10 cellular contexts compared by ENCODE assay signal in genomic region chr12:116598341-116599284, GRCh38. TPM values are rescaled to one million over a fixed set of nuclear protein-coding genes. Genes with fewer than 3 reads are reported as not detected.
DNase-seq lines count a peak whose midpoint lies in the region; ATAC-seq and TF ChIP-seq lines count a peak whose summit lies in the region.
"Had no signal": no experiment of that assay in that cellular context is flagged by ENCODE, and none has a peak within 500 bp of the region (broad histone marks: within the 10 kb centered on the region; RNA-seq: fewer than 3 reads in every experiment).

No MANE protein-coding gene starts in this region.

- no peak for ATAC-seq in HG02798 (IDR thresholded peaks at IDR 0.05; ENCODE audit: poor library complexity, unreplicated experiment)

- H3K4me1 ChIP-seq in HUES48 (ENCODE audit: control insufficient read depth, insufficient read depth, low read length): peaks cover 18% of the 10 kb centered on the region
- peaks cover 9 to 42% (median 32%) of the 10 kb centered on the region in 4 donors for H3K4me1 ChIP-seq in stomach

- peaks cover 28% of the 10 kb centered on the region for H3K4me1 Mint-ChIP-seq in brain

- 64 to 74% (median 68%) methylated on average over 22 of the region's 22 CpGs for WGBS in stomach, 5 donors

- H3K27ac ChIP-seq in HUES48 (ENCODE audit: low read depth, low read length) (peak overlapping the region; percentile 18), stomach (peak overlapping the region; percentile 42 to 84 (median 80))

- peak overlapping the region in 3 of 5 experiments; percentile 13 to 54 (median 29) for H3K4me3 Mint-ChIP-seq in brain
- H3K4me3 Mint-ChIP-seq: T-helper 1 cell treated with Interleukin-12 subunit alpha and Interleukin-12 subunit beta and Interleukin-4 antibody, amounts not matched to agents 30 μg/mL and 1 μg/mL, for 36 hours had no signal

- H3K36me3 ChIP-seq in HUES48 (ENCODE audit: control insufficient read depth, insufficient read depth, low read length) (no peaks in the 10 kb centered on the region), stomach (no peaks in the 10 kb centered on the region)

- no peak for TF ChIP-seq EP300 in stomach (IDR thresholded peaks at IDR 0.05)

- no peaks in the 10 kb centered on the region for H3K27me3 ChIP-seq in HUES48 (ENCODE audit: control insufficient read depth, insufficient read depth, low read length)
- no peaks in the 10 kb centered on the region for H3K27me3 ChIP-seq in stomach

- peak; percentile 37 to 39 for DNase-seq in lung microvascular endothelial cell (ENCODE audit: low read depth in 2 of 2)
- no peak for DNase-seq in stomach
- no peak for DNase-seq in UCSD-AML1 (lab: John Stamatoyannopoulos, UW; ENCODE audit: unreplicated experiment)
- no peak for DNase-seq in DMS114 treated with DMSO at 0.1 percent for 48 hours (lab: John Stamatoyannopoulos, UW; ENCODE audit: unreplicated experiment)
- no peak for DNase-seq in NK-92 treated with Interleukin-12 subunit alpha and Interleukin-12 subunit beta, amount 100 ng/mL, for 24 hours (lab: John Stamatoyannopoulos, UW)
- DNase-seq: activated gamma-delta T cell had no signal

- H3K27me3 Mint-ChIP-seq in brain: peaks cover 12% of the 10 kb centered on the region

- H3K36me3 Mint-ChIP-seq in brain: no peaks in the 10 kb centered on the region

- no peak for TF ChIP-seq POLR2A in stomach (IDR thresholded peaks at IDR 0.05)

- peak overlapping the region in 3 of 5 experiments; percentile 4 to 50 (median 34) for H3K27ac Mint-ChIP-seq in brain
- H3K27ac Mint-ChIP-seq: T-helper 1 cell treated with Interleukin-12 subunit alpha and Interleukin-12 subunit beta and Interleukin-4 antibody, amounts not matched to agents 30 μg/mL and 1 μg/mL, for 36 hours had no signal

- intact Hi-C loops in stomach (cut with DNase I; ENCODE audit: low total_unique reads): loop anchor here (10.0 kb wide), 1 partner anchor 604 kb away; no protein-coding TSS in a partner anchor

- no peak overlapping the region for H3K9ac ChIP-seq in HUES48 (ENCODE audit: low read depth, low read length)

- TF ChIP-seq CTCF in brain (conservative IDR thresholded peaks at IDR 0.05) (no peak), stomach (IDR thresholded peaks at IDR 0.05) (no peak)

- peaks cover 0 to 3% (median 0%) of the 10 kb centered on the region in 5 experiments for H3K9me3 Mint-ChIP-seq in brain
- H3K9me3 Mint-ChIP-seq: T-helper 1 cell treated with Interleukin-12 subunit alpha and Interleukin-12 subunit beta and Interleukin-4 antibody, amounts not matched to agents 30 μg/mL and 1 μg/mL, for 36 hours had no signal

- H3K9me3 ChIP-seq in HUES48 (ENCODE audit: control insufficient read depth, insufficient read depth, low read length) (no peaks in the 10 kb centered on the region), stomach (no peaks in the 10 kb centered on the region)

- H3K4me3 ChIP-seq in HUES48 (ENCODE audit: low read depth, low read length): no peak overlapping the region
- peak overlapping the region in 3 of 4 donors; percentile 24 to 30 (median 26) for H3K4me3 ChIP-seq in stomach

RNA-seq across cellular contexts. Expression of gene MAP1LC3B2, which starts 39.4 kb away (rescaled TPM):
- polyA plus RNA-seq in brain (ENCODE audit: insufficient read depth, low read depth, low replicate concordance) (4.2 TPM), stomach (1 to 10 TPM in 2 of 3 donors, not detected in 1; 1.9 to 2.4 TPM)
- total RNA-seq in lung microvascular endothelial cell (0.40 and 0.65 TPM in 2 replicates), stomach (10 to 100 TPM in 1 of 5 donors, 1 to 10 TPM in 3, not detected in 1; 1.3 to 16.9 (median 3.4) TPM)

Comparison
In these comparisons a context has a peak if more than half of its experiments do, and no peak if none do; other contexts are left out.
1. DNase-seq: peak in lung microvascular endothelial cell (2 of 2); none in stomach (single experiment), UCSD-AML1 (single experiment), DMS114 treated with DMSO at 0.1 percent for 48 hours (single experiment) and NK-92 treated with Interleukin-12 subunit alpha and Interleukin-12 subunit beta, amount 100 ng/mL, for 24 hours (single experiment).